10 cellular contexts compared by ENCODE assay signal in the genomic region with DNA sequence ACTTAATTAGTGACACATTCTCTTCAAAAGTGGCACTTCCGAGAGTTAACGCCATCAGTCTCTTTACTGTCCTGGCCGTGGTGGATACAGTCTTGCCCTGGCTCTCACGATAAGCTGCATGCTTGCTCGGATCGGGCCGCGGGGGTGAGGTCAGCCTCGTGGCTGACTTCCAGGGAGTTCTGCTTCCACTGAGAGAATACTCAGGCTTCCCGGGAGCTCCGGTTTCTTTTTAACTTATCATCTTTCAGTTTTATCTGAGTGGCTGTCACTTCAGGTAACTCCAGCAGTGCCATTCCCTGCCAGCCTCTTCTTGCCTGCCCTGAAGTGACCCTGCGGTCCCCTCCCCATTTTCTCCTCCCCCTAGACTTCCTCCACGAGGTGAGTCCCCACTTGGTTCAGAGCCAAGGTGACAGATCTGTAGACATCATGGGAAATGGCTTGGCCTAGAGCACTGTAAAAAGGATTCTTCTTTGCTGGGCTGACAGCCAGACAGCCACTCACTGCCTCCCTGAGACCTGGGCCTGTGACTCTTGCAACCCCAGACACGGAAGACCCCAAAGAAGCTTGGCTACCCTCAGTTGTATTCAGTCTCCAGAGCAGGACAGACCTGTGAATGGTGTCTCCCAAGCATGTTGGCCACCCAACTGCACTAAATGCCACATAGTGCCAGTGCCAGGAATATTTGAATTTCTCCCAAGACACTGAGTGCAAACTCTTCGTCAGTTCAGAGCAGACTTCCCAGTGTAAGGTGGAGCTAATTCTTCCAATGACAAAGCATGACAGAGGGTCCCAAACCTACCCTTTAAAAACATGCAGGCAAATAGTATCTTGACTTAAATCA.
A peak's percentile ranks its signal among the peaks of the same experiment; 100 is the strongest.
DNase-seq lines count a peak whose midpoint lies in the region; ATAC-seq and TF ChIP-seq lines count a peak whose summit lies in the region.
"Had no signal": no experiment of that assay in that cellular context is flagged by ENCODE, and none has a peak within 500 bp of the region (broad histone marks: within the 10 kb centered on the region; RNA-seq: fewer than 3 reads in every experiment).

No MANE protein-coding gene starts in this region.

- in situ Hi-C loops in brain microvascular endothelial cell (cut with HindIII; ENCODE audit: low pct_ligation_motif_present, low sequenced_read_pairs) = no loop called here

- TF ChIP-seq CTCF in brain microvascular endothelial cell (IDR thresholded peaks at IDR 0.05; ENCODE audit: low read depth, low read length, missing control alignments) (no peak), suprapubic skin (IDR thresholded peaks at IDR 0.05) (no peak)

- ATAC-seq in left lobe of liver = peak; percentile 85
- no peak for ATAC-seq in HG02981 (IDR thresholded peaks at IDR 0.05; ENCODE audit: unreplicated experiment)
- no peak for ATAC-seq in HG02623 (IDR thresholded peaks at IDR 0.05; ENCODE audit: unreplicated experiment)
- ATAC-seq in GM18511 (IDR thresholded peaks at IDR 0.05; ENCODE audit: unreplicated experiment) = no peak
- no peak for ATAC-seq in stimulated activated naive CD8-positive, alpha-beta T cell treated with anti-CD3 and anti-CD28 coated beads, Interleukin-15, Interleukin-2, amounts not matched to agents 100 U/mL and 50 U/mL, for 24 hours

- WGBS in suprapubic skin = 44% methylated on average over 15 of the region's 15 CpGs

- H3K36me3 ChIP-seq in HUES48 (ENCODE audit: control insufficient read depth, insufficient read depth, low read length) (no peaks in the 10 kb centered on the region), brain microvascular endothelial cell (replicated peaks) (no peaks in the 10 kb centered on the region), suprapubic skin (no peaks in the 10 kb centered on the region)

- H3K9me3 ChIP-seq in HUES48 (ENCODE audit: control insufficient read depth, insufficient read depth, low read length) (no peaks in the 10 kb centered on the region), suprapubic skin (no peaks in the 10 kb centered on the region)

- no peak overlapping the region for H3K4me3 ChIP-seq in HUES48 (ENCODE audit: low read depth, low read length)
- no peak overlapping the region for H3K4me3 ChIP-seq in brain microvascular endothelial cell (ENCODE audit: low read depth, low read length)
- H3K4me3 ChIP-seq in suprapubic skin = no peak overlapping the region

- H3K9ac ChIP-seq in HUES48 (ENCODE audit: low read depth, low read length) = no peak overlapping the region

- DNase-seq in brain microvascular endothelial cell = peak; percentile 72
- DNase-seq in left lobe of liver (ENCODE audit: low spot score) = peak; percentile 78
- DNase-seq in suprapubic skin (ENCODE audit: low spot score in 2 of 2) = peak in 1 of 2 donors; percentile 62
- DNase-seq in stimulated activated naive CD8-positive, alpha-beta T cell treated with anti-CD3 and anti-CD28 coated beads, Interleukin-15, Interleukin-2, amounts not matched to agents 100 U/mL and 50 U/mL, for 24 hours = no peak
- DNase-seq: activated T-cell treated with anti-CD3 and anti-CD28 coated beads, Interleukin-2, amount 50 U/mL, for 24 hours; glutamatergic neuron had no signal

- no peak for TF ChIP-seq POLR2A in suprapubic skin (IDR thresholded peaks at IDR 0.05)

- H3K27me3 ChIP-seq in HUES48 (ENCODE audit: control insufficient read depth, insufficient read depth, low read length) (no peaks in the 10 kb centered on the region), brain microvascular endothelial cell (replicated peaks) (no peaks in the 10 kb centered on the region), suprapubic skin (no peaks in the 10 kb centered on the region)

- no peak for TF ChIP-seq EP300 in suprapubic skin (IDR thresholded peaks at IDR 0.05)

- H3K4me1 ChIP-seq in HUES48 (ENCODE audit: control insufficient read depth, insufficient read depth, low read length) (peaks cover 27% of the 10 kb centered on the region), suprapubic skin (peaks cover 28% of the 10 kb centered on the region)

- H3K27ac ChIP-seq in HUES48 (ENCODE audit: low read depth, low read length) = peak overlapping the region; percentile 10
- H3K27ac ChIP-seq in brain microvascular endothelial cell = peak overlapping the region; percentile 61
- H3K27ac ChIP-seq in suprapubic skin = peak overlapping the region; percentile 12

Comparison
In these comparisons a context has a peak if more than half of its experiments do, and no peak if none do; other contexts are left out.
1. H3K27ac ChIP-seq: peak in every context shown above with its lines; median percentile 61 in brain microvascular endothelial cell; 12 in suprapubic skin; 10 in HUES48.